ENCODE assay signal across 1 cellular context in the genomic region with DNA sequence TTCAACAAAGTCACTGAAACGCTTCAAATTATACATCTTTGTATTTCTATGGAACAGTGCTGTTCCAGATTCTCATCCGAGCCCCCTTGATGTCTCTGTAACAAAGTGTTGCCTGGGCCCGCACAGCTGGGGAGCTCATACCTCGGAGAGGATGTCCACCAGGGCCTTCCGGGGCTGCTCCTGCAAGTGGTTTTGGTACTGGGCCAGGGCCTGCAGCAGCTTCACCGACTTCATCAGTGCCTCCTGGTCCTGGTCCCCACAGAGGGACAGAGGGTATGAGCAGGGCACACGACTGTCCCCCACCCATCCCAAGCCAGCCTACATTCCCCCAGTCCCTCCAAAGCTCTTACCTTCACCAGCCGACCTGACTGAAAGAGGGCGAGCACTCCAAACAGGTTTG.
TF ChIP-seq lines count a peak whose summit lies in the region.

No MANE protein-coding gene starts in this region.

TF ChIP-seq in H1, 55 proteins besides CTCF, POLR2A, EP300 and RAD21:
- no peak for TF ChIP-seq TAF7 (optimal IDR thresholded peaks at IDR 0.05; ENCODE audit: borderline replicate concordance, low read depth, low read length)
- no peak for TF ChIP-seq TEAD4 (IDR thresholded peaks at IDR 0.05; ENCODE audit: low read depth, low read length)
- no peak for TF ChIP-seq ZNF274 (IDR thresholded peaks at IDR 0.05; ENCODE audit: borderline replicate concordance, extremely low read depth, low read length)
- TF ChIP-seq, protein P1, sequence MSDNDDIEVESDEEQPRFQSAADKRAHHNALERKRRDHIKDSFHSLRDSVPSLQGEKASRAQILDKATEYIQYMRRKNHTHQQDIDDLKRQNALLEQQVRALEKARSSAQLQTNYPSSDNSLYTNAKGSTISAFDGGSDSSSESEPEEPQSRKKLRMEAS (IDR thresholded peaks at IDR 0.05), result no peak
- TF ChIP-seq, protein P2, sequence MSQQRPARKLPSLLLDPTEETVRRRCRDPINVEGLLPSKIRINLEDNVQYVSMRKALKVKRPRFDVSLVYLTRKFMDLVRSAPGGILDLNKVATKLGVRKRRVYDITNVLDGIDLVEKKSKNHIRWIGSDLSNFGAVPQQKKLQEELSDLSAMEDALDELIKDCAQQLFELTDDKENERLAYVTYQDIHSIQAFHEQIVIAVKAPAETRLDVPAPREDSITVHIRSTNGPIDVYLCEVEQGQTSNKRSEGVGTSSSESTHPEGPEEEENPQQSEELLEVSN (IDR thresholded peaks at IDR 0.05), result no peak
- no peak for TF ChIP-seq CREB1 (IDR thresholded peaks at IDR 0.05)
- TF ChIP-seq HDAC2 (IDR thresholded peaks at IDR 0.05; ENCODE audit: borderline replicate concordance in 1 of 2, low read depth in 2 of 2, low read length in 2 of 2), result no peak
- no peak for TF ChIP-seq ASH2L (IDR thresholded peaks at IDR 0.05; ENCODE audit: low read length)
- TF ChIP-seq YY1 (IDR thresholded peaks at IDR 0.05; ENCODE audit: low read depth, low read length), result no peak
- no peak for TF ChIP-seq CTBP2 (IDR thresholded peaks at IDR 0.05; ENCODE audit: borderline replicate concordance, insufficient read depth, insufficient read length, low read length)
- TF ChIP-seq KDM1A (IDR thresholded peaks at IDR 0.05; ENCODE audit: borderline replicate concordance, low read length), result no peak
- TF ChIP-seq SP2 (IDR thresholded peaks at IDR 0.05; ENCODE audit: low read length), result no peak
- no peak for TF ChIP-seq NRF1 (IDR thresholded peaks at IDR 0.05; ENCODE audit: low read depth, low read length)
- TF ChIP-seq SAP30 (IDR thresholded peaks at IDR 0.05; ENCODE audit: insufficient read depth, insufficient replicate concordance, low read length), result no peak
TF ChIP-seq in H1: peak in this region for 0.
